In the genomic region with DNA sequence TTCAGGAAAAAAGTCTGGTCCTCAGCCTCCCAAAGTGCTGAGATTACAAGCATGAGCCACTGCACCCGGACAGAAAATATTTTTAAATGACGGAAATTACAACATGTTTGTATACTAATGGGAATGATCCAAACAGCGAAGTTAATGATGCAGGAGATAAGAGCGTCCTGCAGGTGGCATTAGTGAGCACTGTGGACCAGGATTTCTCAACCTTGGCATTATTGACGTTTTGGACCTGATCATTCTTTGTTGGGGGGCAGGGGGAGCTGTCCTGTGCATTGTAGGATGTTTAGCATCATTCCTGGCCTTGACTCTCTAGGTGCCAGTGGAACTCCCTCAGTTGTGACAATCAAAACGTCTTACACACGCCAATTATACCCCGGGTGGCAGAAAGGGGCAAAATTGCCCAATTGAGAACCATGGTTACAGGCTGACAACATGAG, we compare ENCODE assay signal across 1 cellular context.
TF ChIP-seq lines count a peak whose summit lies in the region.

No MANE protein-coding gene starts in this region.

TF ChIP-seq in HepG2, 621 proteins besides CTCF, POLR2A, EP300 and RAD21 (continued from another document and continues in another):
- TF ChIP-seq ARNTL (CRISPR knock-in tag; IDR thresholded peaks at IDR 0.05) (no peak), DMAP1 (CRISPR knock-in tag; IDR thresholded peaks at IDR 0.05) (no peak), TCF7 (IDR thresholded peaks at IDR 0.05; ENCODE audit: low read depth) (no peak), MTF2 (CRISPR knock-in tag; IDR thresholded peaks at IDR 0.05; ENCODE audit: borderline replicate concordance) (no peak), TAF15 (IDR thresholded peaks at IDR 0.05; ENCODE audit: low read depth, low read length, poor library complexity, severe bottlenecking) (no peak), SSRP1 (CRISPR knock-in tag; IDR thresholded peaks at IDR 0.05) (no peak), ATF7-NPFF (CRISPR knock-in tag; IDR thresholded peaks at IDR 0.05; ENCODE audit: low read depth) (peak; percentile 64; the same call in 1 of the 2 replicates), ZFP37 (CRISPR knock-in tag; IDR thresholded peaks at IDR 0.05; ENCODE audit: borderline replicate concordance) (no peak), ZFP90 (CRISPR knock-in tag; IDR thresholded peaks at IDR 0.05; ENCODE audit: borderline replicate concordance) (no peak), PLRG1 (conservative IDR thresholded peaks at IDR 0.05) (no peak), ZNF207 (IDR thresholded peaks at IDR 0.05; ENCODE audit: borderline replicate concordance) (no peak), SMC3 (IDR thresholded peaks at IDR 0.05; ENCODE audit: low read length) (peak; percentile 63), SP5 (CRISPR knock-in tag; IDR thresholded peaks at IDR 0.05; ENCODE audit: borderline replicate concordance, low read depth) (no peak), HNF4G (IDR thresholded peaks at IDR 0.05; ENCODE audit: borderline replicate concordance, low read depth, low read length) (0 out of 2 replicates have a peak, but pooled peaks have one; percentile 14), HNF4G (CRISPR knock-in tag; IDR thresholded peaks at IDR 0.05; ENCODE audit: borderline replicate concordance, low read depth) (0 out of 2 replicates have a peak, but pooled peaks have one; percentile 20), ELF3 (CRISPR knock-in tag; IDR thresholded peaks at IDR 0.05) (peak; percentile 57; the same call in 1 of the 2 replicates), CREM (IDR thresholded peaks at IDR 0.05) (no peak), CREM (CRISPR knock-in tag; IDR thresholded peaks at IDR 0.05) (no peak), FOSL2 (CRISPR knock-in tag; IDR thresholded peaks at IDR 0.05) (no peak), MZF1 (CRISPR knock-in tag; IDR thresholded peaks at IDR 0.05; ENCODE audit: borderline replicate concordance) (no peak), ZNF350 (CRISPR knock-in tag; IDR thresholded peaks at IDR 0.05; ENCODE audit: borderline replicate concordance, low read depth) (no peak), NFE2 (CRISPR knock-in tag; IDR thresholded peaks at IDR 0.05) (no peak), ZNF432 (CRISPR knock-in tag; IDR thresholded peaks at IDR 0.05; ENCODE audit: borderline replicate concordance) (no peak), SOX13 (IDR thresholded peaks at IDR 0.05) (no peak), SOX13 (CRISPR knock-in tag; conservative IDR thresholded peaks at IDR 0.05 in 1 of 2, IDR thresholded peaks at IDR 0.05 in 1 of 2) (peak in 1 of 2 experiments; percentile 24; a peak in 1 of 4 replicates), BORCS8-MEF2B (CRISPR knock-in tag; IDR thresholded peaks at IDR 0.05) (no peak), ZNF703 (CRISPR knock-in tag; IDR thresholded peaks at IDR 0.05; ENCODE audit: borderline replicate concordance) (no peak), KLF11 (CRISPR knock-in tag; IDR thresholded peaks at IDR 0.05) (no peak)
- TF ChIP-seq, protein P1, sequence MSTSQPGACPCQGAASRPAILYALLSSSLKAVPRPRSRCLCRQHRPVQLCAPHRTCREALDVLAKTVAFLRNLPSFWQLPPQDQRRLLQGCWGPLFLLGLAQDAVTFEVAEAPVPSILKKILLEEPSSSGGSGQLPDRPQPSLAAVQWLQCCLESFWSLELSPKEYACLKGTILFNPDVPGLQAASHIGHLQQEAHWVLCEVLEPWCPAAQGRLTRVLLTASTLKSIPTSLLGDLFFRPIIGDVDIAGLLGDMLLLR (CRISPR knock-in tag; IDR thresholded peaks at IDR 0.05), result no peak
- TF ChIP-seq, protein P2, sequence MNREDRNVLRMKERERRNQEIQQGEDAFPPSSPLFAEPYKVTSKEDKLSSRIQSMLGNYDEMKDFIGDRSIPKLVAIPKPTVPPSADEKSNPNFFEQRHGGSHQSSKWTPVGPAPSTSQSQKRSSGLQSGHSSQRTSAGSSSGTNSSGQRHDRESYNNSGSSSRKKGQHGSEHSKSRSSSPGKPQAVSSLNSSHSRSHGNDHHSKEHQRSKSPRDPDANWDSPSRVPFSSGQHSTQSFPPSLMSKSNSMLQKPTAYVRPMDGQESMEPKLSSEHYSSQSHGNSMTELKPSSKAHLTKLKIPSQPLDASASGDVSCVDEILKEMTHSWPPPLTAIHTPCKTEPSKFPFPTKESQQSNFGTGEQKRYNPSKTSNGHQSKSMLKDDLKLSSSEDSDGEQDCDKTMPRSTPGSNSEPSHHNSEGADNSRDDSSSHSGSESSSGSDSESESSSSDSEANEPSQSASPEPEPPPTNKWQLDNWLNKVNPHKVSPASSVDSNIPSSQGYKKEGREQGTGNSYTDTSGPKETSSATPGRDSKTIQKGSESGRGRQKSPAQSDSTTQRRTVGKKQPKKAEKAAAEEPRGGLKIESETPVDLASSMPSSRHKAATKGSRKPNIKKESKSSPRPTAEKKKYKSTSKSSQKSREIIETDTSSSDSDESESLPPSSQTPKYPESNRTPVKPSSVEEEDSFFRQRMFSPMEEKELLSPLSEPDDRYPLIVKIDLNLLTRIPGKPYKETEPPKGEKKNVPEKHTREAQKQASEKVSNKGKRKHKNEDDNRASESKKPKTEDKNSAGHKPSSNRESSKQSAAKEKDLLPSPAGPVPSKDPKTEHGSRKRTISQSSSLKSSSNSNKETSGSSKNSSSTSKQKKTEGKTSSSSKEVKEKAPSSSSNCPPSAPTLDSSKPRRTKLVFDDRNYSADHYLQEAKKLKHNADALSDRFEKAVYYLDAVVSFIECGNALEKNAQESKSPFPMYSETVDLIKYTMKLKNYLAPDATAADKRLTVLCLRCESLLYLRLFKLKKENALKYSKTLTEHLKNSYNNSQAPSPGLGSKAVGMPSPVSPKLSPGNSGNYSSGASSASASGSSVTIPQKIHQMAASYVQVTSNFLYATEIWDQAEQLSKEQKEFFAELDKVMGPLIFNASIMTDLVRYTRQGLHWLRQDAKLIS (CRISPR knock-in tag; IDR thresholded peaks at IDR 0.05), result no peak
- TF ChIP-seq, protein P3, sequence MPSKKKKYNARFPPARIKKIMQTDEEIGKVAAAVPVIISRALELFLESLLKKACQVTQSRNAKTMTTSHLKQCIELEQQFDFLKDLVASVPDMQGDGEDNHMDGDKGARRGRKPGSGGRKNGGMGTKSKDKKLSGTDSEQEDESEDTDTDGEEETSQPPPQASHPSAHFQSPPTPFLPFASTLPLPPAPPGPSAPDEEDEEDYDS (CRISPR knock-in tag; IDR thresholded peaks at IDR 0.05), result peak; percentile 17; the same call in 1 of the 2 replicates
- TF ChIP-seq, protein P4, sequence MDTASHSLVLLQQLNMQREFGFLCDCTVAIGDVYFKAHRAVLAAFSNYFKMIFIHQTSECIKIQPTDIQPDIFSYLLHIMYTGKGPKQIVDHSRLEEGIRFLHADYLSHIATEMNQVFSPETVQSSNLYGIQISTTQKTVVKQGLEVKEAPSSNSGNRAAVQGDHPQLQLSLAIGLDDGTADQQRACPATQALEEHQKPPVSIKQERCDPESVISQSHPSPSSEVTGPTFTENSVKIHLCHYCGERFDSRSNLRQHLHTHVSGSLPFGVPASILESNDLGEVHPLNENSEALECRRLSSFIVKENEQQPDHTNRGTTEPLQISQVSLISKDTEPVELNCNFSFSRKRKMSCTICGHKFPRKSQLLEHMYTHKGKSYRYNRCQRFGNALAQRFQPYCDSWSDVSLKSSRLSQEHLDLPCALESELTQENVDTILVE (CRISPR knock-in tag; IDR thresholded peaks at IDR 0.05), result no peak
- TF ChIP-seq, protein P5, sequence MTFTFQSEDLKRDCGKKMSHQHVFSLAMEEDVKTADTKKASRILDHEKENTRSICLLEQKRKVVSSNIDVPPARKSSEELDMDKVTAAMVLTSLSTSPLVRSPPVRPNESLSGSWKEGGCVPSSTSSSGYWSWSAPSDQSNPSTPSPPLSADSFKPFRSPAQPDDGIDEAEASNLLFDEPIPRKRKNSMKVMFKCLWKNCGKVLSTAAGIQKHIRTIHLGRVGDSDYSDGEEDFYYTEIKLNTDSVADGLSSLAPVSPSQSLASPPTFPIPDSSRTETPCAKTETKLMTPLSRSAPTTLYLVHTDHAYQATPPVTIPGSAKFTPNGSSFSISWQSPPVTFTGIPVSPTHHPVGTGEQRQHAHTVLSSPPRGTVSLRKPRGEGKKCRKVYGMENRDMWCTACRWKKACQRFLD (CRISPR knock-in tag; IDR thresholded peaks at IDR 0.05; ENCODE audit: borderline replicate concordance), result 0 out of 2 replicates have a peak, but pooled peaks have one; percentile 42
- TF ChIP-seq, protein P6, sequence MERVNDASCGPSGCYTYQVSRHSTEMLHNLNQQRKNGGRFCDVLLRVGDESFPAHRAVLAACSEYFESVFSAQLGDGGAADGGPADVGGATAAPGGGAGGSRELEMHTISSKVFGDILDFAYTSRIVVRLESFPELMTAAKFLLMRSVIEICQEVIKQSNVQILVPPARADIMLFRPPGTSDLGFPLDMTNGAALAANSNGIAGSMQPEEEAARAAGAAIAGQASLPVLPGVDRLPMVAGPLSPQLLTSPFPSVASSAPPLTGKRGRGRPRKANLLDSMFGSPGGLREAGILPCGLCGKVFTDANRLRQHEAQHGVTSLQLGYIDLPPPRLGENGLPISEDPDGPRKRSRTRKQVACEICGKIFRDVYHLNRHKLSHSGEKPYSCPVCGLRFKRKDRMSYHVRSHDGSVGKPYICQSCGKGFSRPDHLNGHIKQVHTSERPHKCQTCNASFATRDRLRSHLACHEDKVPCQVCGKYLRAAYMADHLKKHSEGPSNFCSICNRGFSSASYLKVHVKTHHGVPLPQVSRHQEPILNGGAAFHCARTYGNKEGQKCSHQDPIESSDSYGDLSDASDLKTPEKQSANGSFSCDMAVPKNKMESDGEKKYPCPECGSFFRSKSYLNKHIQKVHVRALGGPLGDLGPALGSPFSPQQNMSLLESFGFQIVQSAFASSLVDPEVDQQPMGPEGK (CRISPR knock-in tag; IDR thresholded peaks at IDR 0.05), result peak; percentile 95
- TF ChIP-seq, protein P7, sequence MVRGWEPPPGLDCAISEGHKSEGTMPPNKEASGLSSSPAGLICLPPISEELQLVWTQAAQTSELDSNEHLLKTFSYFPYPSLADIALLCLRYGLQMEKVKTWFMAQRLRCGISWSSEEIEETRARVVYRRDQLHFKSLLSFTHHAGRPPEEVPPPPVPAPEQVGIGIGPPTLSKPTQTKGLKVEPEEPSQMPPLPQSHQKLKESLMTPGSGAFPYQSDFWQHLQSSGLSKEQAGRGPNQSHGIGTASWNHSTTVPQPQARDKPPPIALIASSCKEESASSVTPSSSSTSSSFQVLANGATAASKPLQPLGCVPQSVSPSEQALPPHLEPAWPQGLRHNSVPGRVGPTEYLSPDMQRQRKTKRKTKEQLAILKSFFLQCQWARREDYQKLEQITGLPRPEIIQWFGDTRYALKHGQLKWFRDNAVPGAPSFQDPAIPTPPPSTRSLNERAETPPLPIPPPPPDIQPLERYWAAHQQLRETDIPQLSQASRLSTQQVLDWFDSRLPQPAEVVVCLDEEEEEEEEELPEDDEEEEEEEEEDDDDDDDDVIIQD (CRISPR knock-in tag; IDR thresholded peaks at IDR 0.05; ENCODE audit: low read depth), result 0 out of 2 replicates have a peak, but pooled peaks have one; percentile 44
- TF ChIP-seq, protein P8, sequence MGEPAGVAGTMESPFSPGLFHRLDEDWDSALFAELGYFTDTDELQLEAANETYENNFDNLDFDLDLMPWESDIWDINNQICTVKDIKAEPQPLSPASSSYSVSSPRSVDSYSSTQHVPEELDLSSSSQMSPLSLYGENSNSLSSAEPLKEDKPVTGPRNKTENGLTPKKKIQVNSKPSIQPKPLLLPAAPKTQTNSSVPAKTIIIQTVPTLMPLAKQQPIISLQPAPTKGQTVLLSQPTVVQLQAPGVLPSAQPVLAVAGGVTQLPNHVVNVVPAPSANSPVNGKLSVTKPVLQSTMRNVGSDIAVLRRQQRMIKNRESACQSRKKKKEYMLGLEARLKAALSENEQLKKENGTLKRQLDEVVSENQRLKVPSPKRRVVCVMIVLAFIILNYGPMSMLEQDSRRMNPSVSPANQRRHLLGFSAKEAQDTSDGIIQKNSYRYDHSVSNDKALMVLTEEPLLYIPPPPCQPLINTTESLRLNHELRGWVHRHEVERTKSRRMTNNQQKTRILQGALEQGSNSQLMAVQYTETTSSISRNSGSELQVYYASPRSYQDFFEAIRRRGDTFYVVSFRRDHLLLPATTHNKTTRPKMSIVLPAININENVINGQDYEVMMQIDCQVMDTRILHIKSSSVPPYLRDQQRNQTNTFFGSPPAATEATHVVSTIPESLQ (CRISPR knock-in tag; conservative IDR thresholded peaks at IDR 0.05), result no peak
- TF ChIP-seq, protein P9, sequence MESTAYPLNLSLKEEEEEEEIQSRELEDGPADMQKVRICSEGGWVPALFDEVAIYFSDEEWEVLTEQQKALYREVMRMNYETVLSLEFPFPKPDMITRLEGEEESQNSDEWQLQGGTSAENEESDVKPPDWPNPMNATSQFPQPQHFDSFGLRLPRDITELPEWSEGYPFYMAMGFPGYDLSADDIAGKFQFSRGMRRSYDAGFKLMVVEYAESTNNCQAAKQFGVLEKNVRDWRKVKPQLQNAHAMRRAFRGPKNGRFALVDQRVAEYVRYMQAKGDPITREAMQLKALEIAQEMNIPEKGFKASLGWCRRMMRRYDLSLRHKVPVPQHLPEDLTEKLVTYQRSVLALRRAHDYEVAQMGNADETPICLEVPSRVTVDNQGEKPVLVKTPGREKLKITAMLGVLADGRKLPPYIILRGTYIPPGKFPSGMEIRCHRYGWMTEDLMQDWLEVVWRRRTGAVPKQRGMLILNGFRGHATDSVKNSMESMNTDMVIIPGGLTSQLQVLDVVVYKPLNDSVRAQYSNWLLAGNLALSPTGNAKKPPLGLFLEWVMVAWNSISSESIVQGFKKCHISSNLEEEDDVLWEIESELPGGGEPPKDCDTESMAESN (CRISPR knock-in tag; conservative IDR thresholded peaks at IDR 0.05), result 0 out of 2 replicates have a peak, but pooled peaks have one; percentile 55
- TF ChIP-seq, protein P10, sequence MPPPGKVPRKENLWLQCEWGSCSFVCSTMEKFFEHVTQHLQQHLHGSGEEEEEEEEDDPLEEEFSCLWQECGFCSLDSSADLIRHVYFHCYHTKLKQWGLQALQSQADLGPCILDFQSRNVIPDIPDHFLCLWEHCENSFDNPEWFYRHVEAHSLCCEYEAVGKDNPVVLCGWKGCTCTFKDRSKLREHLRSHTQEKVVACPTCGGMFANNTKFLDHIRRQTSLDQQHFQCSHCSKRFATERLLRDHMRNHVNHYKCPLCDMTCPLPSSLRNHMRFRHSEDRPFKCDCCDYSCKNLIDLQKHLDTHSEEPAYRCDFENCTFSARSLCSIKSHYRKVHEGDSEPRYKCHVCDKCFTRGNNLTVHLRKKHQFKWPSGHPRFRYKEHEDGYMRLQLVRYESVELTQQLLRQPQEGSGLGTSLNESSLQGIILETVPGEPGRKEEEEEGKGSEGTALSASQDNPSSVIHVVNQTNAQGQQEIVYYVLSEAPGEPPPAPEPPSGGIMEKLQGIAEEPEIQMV (CRISPR knock-in tag; IDR thresholded peaks at IDR 0.05; ENCODE audit: low read depth), result 0 out of 2 replicates have a peak, but pooled peaks have one; percentile 66
- TF ChIP-seq, protein P11, sequence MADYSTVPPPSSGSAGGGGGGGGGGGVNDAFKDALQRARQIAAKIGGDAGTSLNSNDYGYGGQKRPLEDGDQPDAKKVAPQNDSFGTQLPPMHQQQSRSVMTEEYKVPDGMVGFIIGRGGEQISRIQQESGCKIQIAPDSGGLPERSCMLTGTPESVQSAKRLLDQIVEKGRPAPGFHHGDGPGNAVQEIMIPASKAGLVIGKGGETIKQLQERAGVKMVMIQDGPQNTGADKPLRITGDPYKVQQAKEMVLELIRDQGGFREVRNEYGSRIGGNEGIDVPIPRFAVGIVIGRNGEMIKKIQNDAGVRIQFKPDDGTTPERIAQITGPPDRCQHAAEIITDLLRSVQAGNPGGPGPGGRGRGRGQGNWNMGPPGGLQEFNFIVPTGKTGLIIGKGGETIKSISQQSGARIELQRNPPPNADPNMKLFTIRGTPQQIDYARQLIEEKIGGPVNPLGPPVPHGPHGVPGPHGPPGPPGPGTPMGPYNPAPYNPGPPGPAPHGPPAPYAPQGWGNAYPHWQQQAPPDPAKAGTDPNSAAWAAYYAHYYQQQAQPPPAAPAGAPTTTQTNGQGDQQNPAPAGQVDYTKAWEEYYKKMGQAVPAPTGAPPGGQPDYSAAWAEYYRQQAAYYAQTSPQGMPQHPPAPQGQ (CRISPR knock-in tag; IDR thresholded peaks at IDR 0.05; ENCODE audit: borderline replicate concordance), result 0 out of 2 replicates have a peak, but pooled peaks have one; percentile 58
